Comparison of ENCODE assay signal across 9 cellular contexts in genomic region chr14:71586131-71586893, GRCh38.
DNase-seq lines count a peak whose midpoint lies in the region; ATAC-seq and TF ChIP-seq lines count a peak whose summit lies in the region.
"Had no signal": no experiment of that assay in that cellular context is flagged by ENCODE, and none has a peak within 500 bp of the region (broad histone marks: within the 10 kb centered on the region; RNA-seq: fewer than 3 reads in every experiment).

No MANE protein-coding gene starts in this region.

- ATAC-seq in CD4-positive, alpha-beta T cell (ENCODE audit: poor library complexity): peak; percentile 14
- ATAC-seq in GM18498 (IDR thresholded peaks at IDR 0.05; ENCODE audit: unreplicated experiment) (no peak), natural killer cell (no peak)

- H3K9me3 Mint-ChIP-seq in CD4-positive, alpha-beta T cell: no peaks in the 10 kb centered on the region
- no peaks in the 10 kb centered on the region for H3K9me3 Mint-ChIP-seq in natural killer cell

- H3K27me3 ChIP-seq in CD4-positive, alpha-beta T cell (ENCODE audit: control insufficient read depth, insufficient read depth, low read length): no peaks in the 10 kb centered on the region

- POLR2A ChIA-PET in CD4-positive, alpha-beta T cell (lab: Charles Lee): no interaction called here
- POLR2A ChIA-PET in GM10248 (lab: Yijun Ruan, JAX): no interaction called here

- DNase-seq in CD4-positive, alpha-beta T cell: no peak
- peak; percentile 31 for DNase-seq in RPMI7951 (ENCODE audit: low read depth)
- DNase-seq in head of caudate nucleus: peak; percentile 21 to 77 (median 54)
- peak; percentile 81 for DNase-seq in posterior vena cava (ENCODE audit: low spot score)
- no peak for DNase-seq in natural killer cell
- no peak for DNase-seq in GM10248 (ENCODE audit: extremely low spot score)
- no peak for DNase-seq in stimulated activated CD4-positive, alpha-beta T cell treated with anti-CD3 and anti-CD28 coated beads, Interleukin-4, amount 100 ng/mL, for 24 hours

- H3K27ac ChIP-seq in CD4-positive, alpha-beta T cell (ENCODE audit: low read depth, low read length): no peak overlapping the region
- H3K27ac ChIP-seq: HL-60 had no signal

- H3K4me3 Mint-ChIP-seq in CD4-positive, alpha-beta T cell: no peak overlapping the region
- H3K4me3 Mint-ChIP-seq in natural killer cell: no peak overlapping the region

- H3K9me3 ChIP-seq in CD4-positive, alpha-beta T cell (ENCODE audit: control insufficient read depth, low read length): no peaks in the 10 kb centered on the region

- H3K27ac Mint-ChIP-seq in CD4-positive, alpha-beta T cell: no peak overlapping the region
- H3K27ac Mint-ChIP-seq in natural killer cell: peak overlapping the region in 1 of 2 donors; percentile 19

- TF ChIP-seq CTCF in CD4-positive, alpha-beta T cell (IDR thresholded peaks at IDR 0.05): no peak
- TF ChIP-seq CTCF in natural killer cell (IDR thresholded peaks at IDR 0.05): no peak
- no peak for TF ChIP-seq CTCF in GM10248 (IDR thresholded peaks at IDR 0.05; ENCODE audit: control extremely low read depth, extremely low read depth, low read depth, missing control alignments)

- H3K27me3 Mint-ChIP-seq in CD4-positive, alpha-beta T cell: no peaks in the 10 kb centered on the region
- H3K27me3 Mint-ChIP-seq in natural killer cell (ENCODE audit: low read depth in 2 of 2): no peaks in the 10 kb centered on the region

- H3K4me1 Mint-ChIP-seq in CD4-positive, alpha-beta T cell (ENCODE audit: low read depth): peaks cover 29% of the 10 kb centered on the region
- H3K4me1 Mint-ChIP-seq in natural killer cell: peaks cover 27 to 30% of the 10 kb centered on the region in 2 donors

- CTCF ChIA-PET in CD4-positive, alpha-beta T cell (lab: Charles Lee): no interaction called here
- CTCF ChIA-PET in GM10248 (lab: Yijun Ruan, JAX): interaction anchor here (0.8 to 1.2 kb wide), 3 partner anchors 9 to 131 kb away, joined by 3 to 4 read pairs (median 3); no protein-coding TSS in a partner anchor

- peaks cover 5% of the 10 kb centered on the region for H3K36me3 Mint-ChIP-seq in CD4-positive, alpha-beta T cell (ENCODE audit: low read depth)
- no peaks in the 10 kb centered on the region for H3K36me3 Mint-ChIP-seq in natural killer cell

- intact Hi-C loops in CD4-positive, alpha-beta T cell (cut with DNase I, micrococcal nuclease): no loop called here
- intact Hi-C loops in head of caudate nucleus (cut with DNase I) (no loop called here), posterior vena cava (cut with DNase I) (no loop called here), natural killer cell (cut with micrococcal nuclease) (no loop called here)

Comparison
In these comparisons a context has a peak if more than half of its experiments do, and no peak if none do; other contexts are left out.
1. DNase-seq: peak in RPMI7951 (single experiment), head of caudate nucleus (42 of 42) and posterior vena cava (single experiment); none in CD4-positive, alpha-beta T cell (0 of 10), natural killer cell (single experiment), GM10248 (single experiment) and stimulated activated CD4-positive, alpha-beta T cell treated with anti-CD3 and anti-CD28 coated beads, Interleukin-4, amount 100 ng/mL, for 24 hours (single experiment).